Comparison of ENCODE assay signal across 18 cellular contexts in the genomic region with DNA sequence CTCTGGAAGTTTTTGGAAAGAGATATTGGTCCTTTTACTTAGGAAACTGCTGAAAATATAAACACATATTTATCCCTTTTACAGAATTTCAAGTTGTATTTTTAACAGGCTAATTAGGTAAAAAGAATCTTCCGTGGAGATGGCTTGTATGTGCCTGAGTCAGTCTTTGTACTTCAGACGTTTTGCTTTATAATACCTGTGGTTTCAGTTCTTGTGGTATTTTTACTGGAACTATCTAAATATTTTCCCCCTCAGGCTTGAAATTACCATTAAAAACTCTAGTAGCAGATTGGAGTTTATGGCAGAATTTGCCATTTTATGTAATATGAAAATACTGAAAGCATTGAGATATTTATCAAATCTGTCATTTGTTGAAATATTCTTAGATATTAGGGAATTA.
DNase-seq lines count a peak whose midpoint lies in the region; ATAC-seq and TF ChIP-seq lines count a peak whose summit lies in the region.
"Had no signal": no experiment of that assay in that cellular context is flagged by ENCODE, and none has a peak within 500 bp of the region (broad histone marks: within the 10 kb centered on the region; RNA-seq: fewer than 3 reads in every experiment).

No MANE protein-coding gene starts in this region.

- no peaks in the 10 kb centered on the region for H3K36me3 ChIP-seq in A673 (ENCODE audit: insufficient read depth, low read length, poor library complexity, severe bottlenecking)
- no peaks in the 10 kb centered on the region for H3K36me3 ChIP-seq in SK-N-MC (ENCODE audit: insufficient read depth, low read length)
- no peaks in the 10 kb centered on the region for H3K36me3 ChIP-seq in hepatocyte (replicated peaks; ENCODE audit: insufficient read depth, low read depth)
- H3K36me3 ChIP-seq: colonic mucosa, SJSA1 had no signal

- no peak for DNase-seq in A673 (ENCODE audit: low spot score)
- DNase-seq in HCEC 1CT: peak; percentile 42
- no peak for DNase-seq in SK-N-MC (ENCODE audit: low read depth, low spot score)
- DNase-seq in hepatocyte (ENCODE audit: low spot score): no peak
- DNase-seq in activated CD4-positive, alpha-beta T cell treated with anti-CD3 and anti-CD28 coated beads, Interleukin-2, amount 10 ng/mL, durations not matched to agents 24 days and 14 days: no peak
- DNase-seq in effector CD8-positive, alpha-beta T cell (lab: John Stamatoyannopoulos, UW): no peak
- DNase-seq: AML-193; colonic mucosa; midbrain; NCI-H1105; posterior cingulate gyrus; stimulated activated CD8-positive, alpha-beta memory T cell treated with anti-CD3 and anti-CD28 coated beads, Interleukin-4, amount 100 ng/mL, for 48 hours; WERI-Rb-1 had no signal

- peak overlapping the region; percentile 30 for H3K9ac ChIP-seq in SK-N-MC (ENCODE audit: insufficient read length)

- BruUV-seq in A673 (replicated peaks; lab: Mats Ljungman, UMichigan): no TSS peak

- peaks cover 81% of the 10 kb centered on the region for H3K79me2 ChIP-seq in hepatocyte

- TF ChIP-seq CTCF in A673 (conservative IDR thresholded peaks at IDR 0.05; ENCODE audit: low read depth, low read length) (no peak), hepatocyte (IDR thresholded peaks at IDR 0.05; ENCODE audit: poor library complexity) (no peak)

- no peak overlapping the region for H3K4me3 Mint-ChIP-seq in activated CD4-positive, alpha-beta T cell treated with anti-CD3 and anti-CD28 coated beads, Interleukin-2, amount 10 ng/mL, durations not matched to agents 24 days and 14 days
- H3K4me3 Mint-ChIP-seq: type B pancreatic cell had no signal

- H3K4me3 ChIP-seq in A673 (ENCODE audit: low read depth, low read length, poor library complexity, severe bottlenecking) (peak overlapping the region; percentile 13), SK-N-MC (peak overlapping the region; percentile 56), hepatocyte (no peak overlapping the region)
- H3K4me3 ChIP-seq: colonic mucosa, SJSA1 had no signal

- peaks cover 2% of the 10 kb centered on the region for H3K4me1 Mint-ChIP-seq in activated CD4-positive, alpha-beta T cell treated with anti-CD3 and anti-CD28 coated beads, Interleukin-2, amount 10 ng/mL, durations not matched to agents 24 days and 14 days

- POLR2A ChIA-PET in A673 (lab: Charles Lee; ENCODE audit: low non-redundant PET): no interaction called here

- intact Hi-C loops in A673 (cut with micrococcal nuclease; ENCODE audit: unreplicated experiment): no loop called here
- intact Hi-C loops in activated CD4-positive, alpha-beta T cell treated with anti-CD3 and anti-CD28 coated beads, Interleukin-2, amount 10 ng/mL, durations not matched to agents 24 days and 14 days (cut with micrococcal nuclease): no loop called here

- H3K4me2 ChIP-seq in hepatocyte: peak overlapping the region; percentile 5

- H3K27ac ChIP-seq in A673 (ENCODE audit: low read depth, low read length, poor library complexity, severe bottlenecking) (peak overlapping the region; percentile 43), SK-N-MC (peak overlapping the region; percentile 62), hepatocyte (no peak overlapping the region)
- H3K27ac ChIP-seq: colonic mucosa, SJSA1, WERI-Rb-1 had no signal

- H3K4me1 ChIP-seq in A673 (ENCODE audit: insufficient read depth, low read length, poor library complexity, severe bottlenecking) (peaks cover 63% of the 10 kb centered on the region), hepatocyte (ENCODE audit: insufficient read depth) (peaks cover 22% of the 10 kb centered on the region)
- H3K4me1 ChIP-seq: colonic mucosa had no signal

- no peak for ATAC-seq in GM18873 (IDR thresholded peaks at IDR 0.05; ENCODE audit: low FRiP score, unreplicated experiment)
- ATAC-seq in GM19395 (IDR thresholded peaks at IDR 0.05; ENCODE audit: unreplicated experiment): no peak
- ATAC-seq: activated naive CD4-positive, alpha-beta T cell treated with anti-CD3 and anti-CD28 coated beads, Interleukin-2, amount 50 U/mL, for 72 hours had no signal

- H3K27me3 ChIP-seq in A673 (replicated peaks; ENCODE audit: insufficient read depth, low read depth, low read length, poor library complexity) (no peaks in the 10 kb centered on the region), hepatocyte (no peaks in the 10 kb centered on the region)
- H3K27me3 ChIP-seq: colonic mucosa, SJSA1 had no signal

- H3K9me3 ChIP-seq in A673 (ENCODE audit: low read depth, low read length, poor library complexity, severe bottlenecking) (no peaks in the 10 kb centered on the region), SK-N-MC (ENCODE audit: low read depth, low read length) (no peaks in the 10 kb centered on the region), hepatocyte (ENCODE audit: low read depth) (no peaks in the 10 kb centered on the region)
- H3K9me3 ChIP-seq: colonic mucosa, SJSA1 had no signal

- H3K36me3 Mint-ChIP-seq in activated CD4-positive, alpha-beta T cell treated with anti-CD3 and anti-CD28 coated beads, Interleukin-2, amount 10 ng/mL, durations not matched to agents 24 days and 14 days (ENCODE audit: low read depth): no peaks in the 10 kb centered on the region
- H3K36me3 Mint-ChIP-seq: activated naive CD4-positive, alpha-beta T cell treated with anti-CD3 and anti-CD28 coated beads, Interleukin-2, amount 50 U/mL, for 72 hours; type B pancreatic cell had no signal

- 38% methylated on average over 2 of the region's 2 CpGs for WGBS in hepatocyte (ENCODE audit: low lambda C conversion rate, missing lambda C conversion rate)

- no peaks in the 10 kb centered on the region for H3K9me3 Mint-ChIP-seq in activated CD4-positive, alpha-beta T cell treated with anti-CD3 and anti-CD28 coated beads, Interleukin-2, amount 10 ng/mL, durations not matched to agents 24 days and 14 days
- H3K9me3 Mint-ChIP-seq: activated naive CD4-positive, alpha-beta T cell treated with anti-CD3 and anti-CD28 coated beads, Interleukin-2, amount 50 U/mL, for 72 hours; type B pancreatic cell had no signal

- H4K20me1 ChIP-seq in hepatocyte (ENCODE audit: insufficient read depth, poor library complexity, severe bottlenecking): peaks cover 6% of the 10 kb centered on the region

- no peak overlapping the region for H2AFZ ChIP-seq in hepatocyte

- no peaks in the 10 kb centered on the region for H3K9me2 ChIP-seq in hepatocyte (replicated peaks; ENCODE audit: insufficient read depth)

- no peaks in the 10 kb centered on the region for H3K27me3 Mint-ChIP-seq in activated CD4-positive, alpha-beta T cell treated with anti-CD3 and anti-CD28 coated beads, Interleukin-2, amount 10 ng/mL, durations not matched to agents 24 days and 14 days
- H3K27me3 Mint-ChIP-seq: type B pancreatic cell had no signal

- CTCF ChIA-PET in A673 (lab: Charles Lee): no interaction called here

- no peak overlapping the region for H3K27ac Mint-ChIP-seq in activated CD4-positive, alpha-beta T cell treated with anti-CD3 and anti-CD28 coated beads, Interleukin-2, amount 10 ng/mL, durations not matched to agents 24 days and 14 days
- H3K27ac Mint-ChIP-seq: activated naive CD4-positive, alpha-beta T cell treated with anti-CD3 and anti-CD28 coated beads, Interleukin-2, amount 50 U/mL, for 72 hours; type B pancreatic cell had no signal
